1 cellular context compared by ENCODE assay signal in the genomic region with DNA sequence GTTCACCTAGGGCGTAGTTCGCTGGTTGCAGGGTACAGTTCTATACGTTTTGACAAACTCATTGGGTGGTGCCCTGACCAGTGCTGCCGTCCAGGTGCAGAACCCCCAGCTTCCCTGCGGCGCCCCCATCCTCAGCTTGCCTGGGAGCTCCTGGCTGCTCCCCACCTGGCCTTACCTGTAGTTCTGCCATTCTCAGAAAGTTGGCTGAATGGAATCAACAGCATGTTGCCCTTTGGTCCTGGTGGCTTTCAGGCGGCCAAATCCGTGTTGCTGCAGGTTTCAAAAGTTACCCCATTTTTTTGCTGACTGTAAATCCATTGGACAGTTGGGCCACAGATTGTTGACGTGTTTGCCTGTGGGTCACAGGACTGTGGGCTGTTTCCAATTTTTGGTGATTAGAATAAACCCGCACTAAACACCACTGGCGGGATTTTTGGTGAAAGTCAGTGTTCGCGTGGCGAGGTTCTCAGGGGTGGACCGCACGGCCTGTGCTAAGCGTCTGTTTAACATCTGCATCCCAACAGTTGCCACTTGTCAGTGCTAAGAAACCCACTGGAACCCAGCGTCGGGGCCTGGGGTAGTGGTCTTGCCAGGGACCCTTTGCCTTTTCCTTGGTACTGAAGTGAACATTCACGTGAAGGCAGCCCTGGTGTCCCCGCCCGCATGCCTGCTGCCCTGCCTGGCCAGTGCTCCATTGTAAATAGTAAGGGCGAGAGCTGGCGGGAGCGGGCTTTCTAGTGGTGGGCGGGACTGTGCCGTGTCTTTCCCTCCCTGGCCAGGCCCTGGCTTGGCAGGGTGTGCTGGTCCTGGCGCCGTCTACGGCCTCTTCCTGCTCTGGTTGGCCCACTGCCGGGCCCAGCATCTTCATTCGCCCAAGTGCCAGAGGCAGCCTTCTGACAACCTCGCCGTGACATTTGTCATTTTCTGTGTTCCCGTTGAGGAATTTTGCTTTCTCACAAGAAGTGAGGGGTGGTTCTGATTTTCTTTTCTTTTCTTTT.
TF ChIP-seq lines count a peak whose summit lies in the region.

No MANE protein-coding gene starts in this region.

TF ChIP-seq in HCT116, 20 proteins besides CTCF, POLR2A, EP300 and RAD21 (continued from another document):
- TF ChIP-seq, protein P1, sequence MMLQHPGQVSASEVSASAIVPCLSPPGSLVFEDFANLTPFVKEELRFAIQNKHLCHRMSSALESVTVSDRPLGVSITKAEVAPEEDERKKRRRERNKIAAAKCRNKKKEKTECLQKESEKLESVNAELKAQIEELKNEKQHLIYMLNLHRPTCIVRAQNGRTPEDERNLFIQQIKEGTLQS (IDR thresholded peaks at IDR 0.05), result no peak
- TF ChIP-seq SIN3A (IDR thresholded peaks at IDR 0.05; ENCODE audit: low read depth) (no peak), SP1 (IDR thresholded peaks at IDR 0.05; ENCODE audit: low read depth) (no peak), JUND (IDR thresholded peaks at IDR 0.05) (no peak), POLR2AphosphoS5 (IDR thresholded peaks at IDR 0.05; ENCODE audit: low read depth, low read length) (no peak), YY1 (IDR thresholded peaks at IDR 0.05; ENCODE audit: extremely low read depth, insufficient replicate concordance, low read depth, low read length) (no peak), SRF (IDR thresholded peaks at IDR 0.05; ENCODE audit: low read depth) (no peak), ELF1 (IDR thresholded peaks at IDR 0.05; ENCODE audit: borderline replicate concordance, low read depth) (no peak), CEBPB (IDR thresholded peaks at IDR 0.05; ENCODE audit: low read depth) (no peak), EZH2phosphoT487 (IDR thresholded peaks at IDR 0.05; ENCODE audit: borderline replicate concordance) (no peak), TCF7L2 (IDR thresholded peaks at IDR 0.05; ENCODE audit: borderline replicate concordance, extremely low read depth, insufficient read depth, insufficient read length) (no peak)
- TF ChIP-seq, protein P2, sequence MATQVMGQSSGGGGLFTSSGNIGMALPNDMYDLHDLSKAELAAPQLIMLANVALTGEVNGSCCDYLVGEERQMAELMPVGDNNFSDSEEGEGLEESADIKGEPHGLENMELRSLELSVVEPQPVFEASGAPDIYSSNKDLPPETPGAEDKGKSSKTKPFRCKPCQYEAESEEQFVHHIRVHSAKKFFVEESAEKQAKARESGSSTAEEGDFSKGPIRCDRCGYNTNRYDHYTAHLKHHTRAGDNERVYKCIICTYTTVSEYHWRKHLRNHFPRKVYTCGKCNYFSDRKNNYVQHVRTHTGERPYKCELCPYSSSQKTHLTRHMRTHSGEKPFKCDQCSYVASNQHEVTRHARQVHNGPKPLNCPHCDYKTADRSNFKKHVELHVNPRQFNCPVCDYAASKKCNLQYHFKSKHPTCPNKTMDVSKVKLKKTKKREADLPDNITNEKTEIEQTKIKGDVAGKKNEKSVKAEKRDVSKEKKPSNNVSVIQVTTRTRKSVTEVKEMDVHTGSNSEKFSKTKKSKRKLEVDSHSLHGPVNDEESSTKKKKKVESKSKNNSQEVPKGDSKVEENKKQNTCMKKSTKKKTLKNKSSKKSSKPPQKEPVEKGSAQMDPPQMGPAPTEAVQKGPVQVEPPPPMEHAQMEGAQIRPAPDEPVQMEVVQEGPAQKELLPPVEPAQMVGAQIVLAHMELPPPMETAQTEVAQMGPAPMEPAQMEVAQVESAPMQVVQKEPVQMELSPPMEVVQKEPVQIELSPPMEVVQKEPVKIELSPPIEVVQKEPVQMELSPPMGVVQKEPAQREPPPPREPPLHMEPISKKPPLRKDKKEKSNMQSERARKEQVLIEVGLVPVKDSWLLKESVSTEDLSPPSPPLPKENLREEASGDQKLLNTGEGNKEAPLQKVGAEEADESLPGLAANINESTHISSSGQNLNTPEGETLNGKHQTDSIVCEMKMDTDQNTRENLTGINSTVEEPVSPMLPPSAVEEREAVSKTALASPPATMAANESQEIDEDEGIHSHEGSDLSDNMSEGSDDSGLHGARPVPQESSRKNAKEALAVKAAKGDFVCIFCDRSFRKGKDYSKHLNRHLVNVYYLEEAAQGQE (IDR thresholded peaks at IDR 0.05; ENCODE audit: low read depth), result no peak
TF ChIP-seq in HCT116: peak in this region for 0.
